ENCODE assay signal across 21 cellular contexts in the genomic region with DNA sequence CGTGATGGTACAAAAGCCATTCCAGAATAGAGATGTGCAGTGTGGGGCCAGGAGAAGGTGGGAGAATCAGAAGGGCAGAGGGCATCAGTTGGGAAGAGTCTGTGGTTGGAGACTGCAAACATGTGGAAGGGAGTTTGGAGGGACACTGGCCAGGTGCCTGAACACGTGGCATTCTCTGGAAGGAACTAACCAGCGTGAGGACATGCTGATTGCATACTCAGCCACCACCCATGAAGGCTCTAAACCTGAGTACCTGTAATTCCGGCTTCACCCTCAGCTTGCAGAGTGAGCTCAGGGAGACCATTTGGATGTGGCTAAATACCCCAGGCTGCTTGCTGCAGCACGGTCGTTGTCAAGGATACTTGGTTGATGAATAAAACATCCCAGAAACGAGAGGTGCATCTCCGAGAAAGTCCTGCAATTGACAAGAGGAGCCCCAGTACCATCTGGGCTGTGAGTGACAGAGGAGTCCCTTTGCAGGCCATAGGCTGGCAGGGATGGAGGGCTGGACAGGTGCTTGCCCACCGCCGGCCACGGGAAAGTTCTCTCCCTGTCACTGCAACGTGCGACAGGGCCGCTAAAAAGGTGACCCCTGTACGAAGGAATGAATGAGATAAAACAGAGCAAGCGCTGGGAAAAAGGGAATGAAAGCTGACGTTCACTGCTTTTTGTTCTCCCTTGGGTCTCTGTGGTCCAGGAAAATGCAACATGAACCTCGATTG. TPM values are rescaled to one million over a fixed set of nuclear protein-coding genes. Genes with fewer than 3 reads are reported as not detected.
DNase-seq lines count a peak whose midpoint lies in the region; ATAC-seq and TF ChIP-seq lines count a peak whose summit lies in the region.
"Had no signal": no experiment of that assay in that cellular context is flagged by ENCODE, and none has a peak within 500 bp of the region (broad histone marks: within the 10 kb centered on the region; RNA-seq: fewer than 3 reads in every experiment).

No MANE protein-coding gene starts in this region.

- H3K4me1 ChIP-seq in body of pancreas: peaks cover 91% of the 10 kb centered on the region
- H3K4me1 ChIP-seq in mesenchymal stem cell (ENCODE audit: control insufficient read depth, insufficient read depth, low read depth, low read length): no peaks in the 10 kb centered on the region
- H3K4me1 ChIP-seq in gastrocnemius medialis: peaks cover 32 to 51% of the 10 kb centered on the region in 2 donors
- H3K4me1 ChIP-seq: parathyroid adenoma had no signal

- TF ChIP-seq CTCF in body of pancreas (IDR thresholded peaks at IDR 0.05): peak in 2 of 7 experiments; percentile 4 to 14
- TF ChIP-seq CTCF in gastrocnemius medialis (IDR thresholded peaks at IDR 0.05 in 4 of 5, conservative IDR thresholded peaks at IDR 0.05 in 1 of 5): no peak
- no peak for TF ChIP-seq CTCF in dorsolateral prefrontal cortex (IDR thresholded peaks at IDR 0.05 in 54 of 56, conservative IDR thresholded peaks at IDR 0.05 in 2 of 56; ENCODE audit: low read depth in 1 of 56, partially characterized antibody in 56 of 56)

- H4K8ac ChIP-seq in mesenchymal stem cell (ENCODE audit: low read length): no peak overlapping the region

- H3K4me3 ChIP-seq in body of pancreas (no peak overlapping the region), mesenchymal stem cell (ENCODE audit: insufficient read depth in 1 of 2, low read depth in 1 of 2, low read length in 2 of 2) (peak overlapping the region in 1 of 2 experiments; percentile 93), gastrocnemius medialis (peak overlapping the region in 2 of 4 donors; percentile 55 to 60), dorsolateral prefrontal cortex (peak overlapping the region in 8 of 59 donors; percentile 3 to 28 (median 8))
- H3K4me3 ChIP-seq: cardiac muscle cell, mucosa of descending colon had no signal

- H3K27me3 ChIP-seq in body of pancreas (no peaks in the 10 kb centered on the region), mesenchymal stem cell (ENCODE audit: control insufficient read depth in 1 of 2, insufficient read depth in 1 of 2, low read length in 2 of 2) (peaks cover 0 to 25% of the 10 kb centered on the region in 2 experiments), gastrocnemius medialis (no peaks in the 10 kb centered on the region), dorsolateral prefrontal cortex (peaks cover 0 to 5% (median 0%) of the 10 kb centered on the region in 45 donors)
- H3K27me3 ChIP-seq: cardiac muscle cell had no signal

- no peaks in the 10 kb centered on the region for H3K79me1 ChIP-seq in mesenchymal stem cell (replicated peaks; ENCODE audit: low read length, poor library complexity, severe bottlenecking)

- no peak overlapping the region for H2BK12ac ChIP-seq in mesenchymal stem cell (ENCODE audit: low read length in 2 of 2)

- no peaks in the 10 kb centered on the region for H3K9me3 ChIP-seq in body of pancreas
- H3K9me3 ChIP-seq in mesenchymal stem cell (ENCODE audit: control insufficient read depth, low read length): no peaks in the 10 kb centered on the region
- no peaks in the 10 kb centered on the region for H3K9me3 ChIP-seq in gastrocnemius medialis
- H3K9me3 ChIP-seq: mucosa of descending colon had no signal

- no peak overlapping the region for H3K14ac ChIP-seq in mesenchymal stem cell (ENCODE audit: low read length in 2 of 2)

- H2BK15ac ChIP-seq in mesenchymal stem cell (ENCODE audit: low read depth, poor library complexity, severe bottlenecking): no peak overlapping the region

- H3K36me3 ChIP-seq in body of pancreas (replicated peaks in 1 of 2; ENCODE audit: insufficient read depth in 1 of 2, low read depth in 2 of 2) (no peaks in the 10 kb centered on the region), mesenchymal stem cell (ENCODE audit: control insufficient read depth in 1 of 2, insufficient read depth in 2 of 2, low read depth in 1 of 2, low read length in 2 of 2) (peaks cover 0 to 18% of the 10 kb centered on the region in 2 experiments), gastrocnemius medialis (no peaks in the 10 kb centered on the region)
- H3K36me3 ChIP-seq: cardiac muscle cell had no signal

- no peak overlapping the region for H2AFZ ChIP-seq in mesenchymal stem cell (ENCODE audit: low read depth, low read length)
- H2AFZ ChIP-seq: parathyroid adenoma had no signal

- H3K9ac ChIP-seq in mesenchymal stem cell (ENCODE audit: low read length): peak overlapping the region; percentile 71
- H3K9ac ChIP-seq: parathyroid adenoma had no signal

- H3K4ac ChIP-seq in mesenchymal stem cell (ENCODE audit: low read depth in 1 of 2, low read length in 2 of 2): no peak overlapping the region

- intact Hi-C loops in body of pancreas (cut with DNase I): no loop called here
- intact Hi-C loops in gastrocnemius medialis (cut with DNase I; ENCODE audit: low total_unique reads): loop anchor here (5.0 kb wide), 3 partner anchors 68 to 138 kb away; no protein-coding TSS in a partner anchor
- intact Hi-C loops in dorsolateral prefrontal cortex (cut with DNase I): no loop called here

- 33 to 44% methylated on average over 18 of the region's 18 CpGs for WGBS in body of pancreas, 2 donors
- WGBS in mesenchymal stem cell: 91% methylated on average over 18 of the region's 18 CpGs

- H2BK120ac ChIP-seq in mesenchymal stem cell (ENCODE audit: low read depth, low read length): no peak overlapping the region

- H3K23ac ChIP-seq in mesenchymal stem cell (ENCODE audit: low read length in 2 of 2): no peak overlapping the region

- H4K91ac ChIP-seq in mesenchymal stem cell (ENCODE audit: low read length): no peak overlapping the region

- TF ChIP-seq POLR2A in body of pancreas (IDR thresholded peaks at IDR 0.05) (peak; percentile 18 to 56 (median 52)), gastrocnemius medialis (IDR thresholded peaks at IDR 0.05) (no peak)

- H2BK5ac ChIP-seq in mesenchymal stem cell (ENCODE audit: low read depth, low read length, poor library complexity, severe bottlenecking): no peak overlapping the region

- no peak overlapping the region for H3K18ac ChIP-seq in mesenchymal stem cell (ENCODE audit: low read depth in 1 of 2, low read length in 2 of 2)

- H3K27ac ChIP-seq in body of pancreas (peak overlapping the region; percentile 53 to 93 (median 86)), mesenchymal stem cell (ENCODE audit: low read length, poor library complexity, severe bottlenecking) (no peak overlapping the region), gastrocnemius medialis (peak overlapping the region; percentile 0 to 76 (median 45)), dorsolateral prefrontal cortex (peak overlapping the region in 3 of 59 donors; percentile 2 to 14 (median 8))
- H3K27ac ChIP-seq: cardiac muscle cell, parathyroid adenoma had no signal

- DNase-seq in ELF-1 (ENCODE audit: low read depth, low spot score) (peak; percentile 44), body of pancreas (peak; percentile 75 to 87 (median 83)), mesenchymal stem cell (no peak), gastrocnemius medialis (peak in 1 of 2 donors; percentile 35), NOMO-1 treated with dmso at 0.1 percent for 144 hours (lab: John Stamatoyannopoulos, UW; ENCODE audit: unreplicated experiment) (no peak), dorsolateral prefrontal cortex (no peak)
- no peak for DNase-seq in activated CD8-positive, alpha-beta memory T cell treated with anti-CD3 and anti-CD28 coated beads, Interleukin-2, amount 50 U/mL, for 48 hours
- DNase-seq: activated CD4-positive, alpha-beta memory T cell treated with anti-CD3 and anti-CD28 coated beads for 36 hours; activated T-cell treated with anti-CD3 and anti-CD28 coated beads, Interleukin-2, amount 50 U/mL, for 24 hours; CD4-positive, alpha-beta memory T cell; effector memory CD4-positive, alpha-beta T cell; left cardiac atrium; mucosa of descending colon; NCI-H1105 treated with DMSO at 0.1 percent for 48 hours; RPMI8226; stimulated activated CD4-positive, alpha-beta T cell treated with anti-CD3 and anti-CD28 coated beads, Interleukin-12 subunit alpha, Interleukin-12 subunit beta, amount 100 ng/mL, for 4 hours; SW 1271 had no signal

- peak; percentile 47 for ATAC-seq in body of pancreas
- no peak for ATAC-seq in gastrocnemius medialis
- ATAC-seq in HG02884 (IDR thresholded peaks at IDR 0.05; ENCODE audit: unreplicated experiment): no peak
- ATAC-seq: left cardiac atrium, mucosa of descending colon had no signal

- H2AK5ac ChIP-seq in mesenchymal stem cell (ENCODE audit: low read length, severe bottlenecking): no peak overlapping the region

- in situ Hi-C loops in gastrocnemius medialis (cut with MboI; ENCODE audit: low sequenced_read_pairs in 4 of 4): no loop called here

- no peak overlapping the region for H3K4me2 ChIP-seq in mesenchymal stem cell (ENCODE audit: low read length, poor library complexity, severe bottlenecking)

RNA-seq across cellular contexts. Expression of a gene that starts 5.0 kb away (rescaled TPM):
- total RNA-seq in body of pancreas (10 to 100 TPM; 10.4 to 18.1 TPM), gastrocnemius medialis (10 to 100 TPM in 2 of 4 donors, 1 to 10 TPM in 2; 7.1 to 55.0 (median 15.2) TPM), dorsolateral prefrontal cortex (10 to 100 TPM in 79 of 120 experiments, 1 to 10 TPM in 41; 4.7 to 29.3 (median 11.7) TPM)
- 40.4 TPM for polyA plus RNA-seq in mesenchymal stem cell (2013, experiment 1 of 2)
- 43.3 TPM for polyA plus RNA-seq in mesenchymal stem cell (2013, experiment 2 of 2)
- total RNA-seq: LHCN-M2 had no signal

Comparison
In these comparisons a context has a peak if more than half of its experiments do, and no peak if none do; other contexts are left out.
1. DNase-seq: peak in ELF-1 (single experiment) and body of pancreas (4 of 4); none in mesenchymal stem cell (single experiment), NOMO-1 treated with dmso at 0.1 percent for 144 hours (single experiment), dorsolateral prefrontal cortex (0 of 10) and activated CD8-positive, alpha-beta memory T cell treated with anti-CD3 and anti-CD28 coated beads, Interleukin-2, amount 50 U/mL, for 48 hours (single experiment).
2. POLR2A ChIP-seq: peak in body of pancreas (3 of 3); none in gastrocnemius medialis (0 of 2).